23 cellular contexts compared by ENCODE assay signal in the genomic region with DNA sequence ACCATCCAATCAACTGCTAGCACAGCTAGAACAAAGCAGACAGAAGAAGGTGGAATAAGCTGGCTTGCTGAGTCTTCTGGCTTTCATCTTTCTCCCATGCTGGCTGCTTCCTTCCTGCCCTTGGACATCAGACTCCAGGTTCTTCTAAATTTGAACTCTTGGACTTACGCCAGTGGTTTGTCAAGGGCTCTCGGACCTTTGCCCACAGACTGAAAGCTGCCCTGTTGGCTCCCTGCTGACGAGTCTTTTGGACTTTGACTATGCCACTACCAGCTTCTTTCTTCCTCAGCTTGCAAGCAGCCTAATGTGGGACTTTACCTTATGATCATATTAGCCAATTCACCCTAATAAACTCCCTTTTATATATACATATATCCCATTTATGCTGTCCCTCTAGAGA.
A peak's percentile ranks its signal among the peaks of the same experiment; 100 is the strongest.
DNase-seq lines count a peak whose midpoint lies in the region; ATAC-seq, FAIRE-seq and TF ChIP-seq lines count a peak whose summit lies in the region.
"Had no signal": no experiment of that assay in that cellular context is flagged by ENCODE, and none has a peak within 500 bp of the region (broad histone marks: within the 10 kb centered on the region; RNA-seq: fewer than 3 reads in every experiment).

No MANE protein-coding gene starts in this region.

- no TSS peak for BruUV-seq in Calu3 (replicated peaks; lab: Mats Ljungman, UMichigan)

- H4K91ac ChIP-seq in trophoblast cell (ENCODE audit: low read depth, low read length): peak overlapping the region; percentile 24

- peak; percentile 61 for TF ChIP-seq RAD21 in liver (IDR thresholded peaks at IDR 0.05)

- no peaks in the 10 kb centered on the region for H3K79me2 ChIP-seq in trophoblast cell (ENCODE audit: control insufficient read depth, insufficient read depth, low read length, poor library complexity)

- H3K27ac Mint-ChIP-seq in Calu3 (ENCODE audit: unreplicated experiment): peak overlapping the region; percentile 86
- H3K27ac Mint-ChIP-seq: CD14-positive monocyte; CD4-positive, alpha-beta T cell; HFFc6 had no signal

- no peak overlapping the region for H3K23ac ChIP-seq in trophoblast cell (ENCODE audit: low read length)

- no peak overlapping the region for H2BK5ac ChIP-seq in trophoblast cell (ENCODE audit: low read depth, low read length, poor library complexity)

- no peak overlapping the region for H3K9ac ChIP-seq in liver (ENCODE audit: low read depth in 1 of 2, low read length in 2 of 2)
- no peak overlapping the region for H3K9ac ChIP-seq in trophoblast cell (ENCODE audit: low read length)
- H3K9ac ChIP-seq: BLaER1 treated with 17β-estradiol and CSF1 and Interleukin-3, amounts not matched to agents 10 nM and 100 nM had no signal

- peaks cover 15% of the 10 kb centered on the region for H3K4me1 Mint-ChIP-seq in Calu3 (ENCODE audit: low read depth, unreplicated experiment)
- H3K4me1 Mint-ChIP-seq: CD14-positive monocyte; CD8-positive, alpha-beta memory T cell had no signal

- H3K27me3 ChIP-seq in liver (ENCODE audit: control insufficient read depth in 4 of 4, insufficient read depth in 4 of 4, low read length in 3 of 4): no peaks in the 10 kb centered on the region
- H3K27me3 ChIP-seq in trophoblast cell (ENCODE audit: insufficient read depth, low read length): no peaks in the 10 kb centered on the region
- H3K27me3 ChIP-seq in upper lobe of right lung: no peaks in the 10 kb centered on the region
- H3K27me3 ChIP-seq: BE2C; BLaER1 treated with 17β-estradiol and CSF1 and Interleukin-3, amounts not matched to agents 10 nM and 100 nM had no signal

- H3K79me1 ChIP-seq in trophoblast cell (ENCODE audit: low read length): peaks cover 7% of the 10 kb centered on the region

- DNase-seq in Calu3 (no peak), trophoblast cell (no peak), NAMALWA (ENCODE audit: low spot score) (no peak), upper lobe of right lung (no peak), RCC 7860 (ENCODE audit: low spot score) (no peak)
- DNase-seq: 8988T; ACHN; AML-193; BE2C; CD4-positive, alpha-beta T cell; CD8-positive, alpha-beta memory T cell; DMS153; DND-41; GOT3; HFFc6 had no signal

- H3K27me3 Mint-ChIP-seq in Calu3 (ENCODE audit: unreplicated experiment): no peaks in the 10 kb centered on the region

- no peak overlapping the region for H3K4me2 ChIP-seq in trophoblast cell (ENCODE audit: low read length)
- H3K4me2 ChIP-seq: A549; BLaER1 treated with 17β-estradiol and CSF1 and Interleukin-3, amounts not matched to agents 10 nM and 100 nM had no signal

- H3K4me1 ChIP-seq in liver (ENCODE audit: control insufficient read depth in 4 of 4, insufficient read depth in 4 of 4, low read length in 3 of 4) (peaks cover 0 to 6% (median 4%) of the 10 kb centered on the region in 4 donors), trophoblast cell (ENCODE audit: control insufficient read depth in 1 of 2, insufficient read depth in 2 of 2, low read length in 2 of 2) (no peaks in the 10 kb centered on the region), upper lobe of right lung (no peaks in the 10 kb centered on the region)
- H3K4me1 ChIP-seq: A549; BE2C; BLaER1 treated with 17β-estradiol and CSF1 and Interleukin-3, amounts not matched to agents 10 nM and 100 nM; HAP-1 had no signal

- peak overlapping the region; percentile 57 for H3K4me3 Mint-ChIP-seq in Calu3 (ENCODE audit: low read depth, unreplicated experiment)
- H3K4me3 Mint-ChIP-seq: CD14-positive monocyte; CD4-positive, alpha-beta T cell; CD8-positive, alpha-beta memory T cell; HFFc6 had no signal

- H3K18ac ChIP-seq in trophoblast cell (ENCODE audit: low read length): no peak overlapping the region

- TF ChIP-seq CTCF in Calu3 (IDR thresholded peaks at IDR 0.05; ENCODE audit: unreplicated experiment): no peak
- no peak for TF ChIP-seq CTCF in liver (IDR thresholded peaks at IDR 0.05; ENCODE audit: low read depth, low read length, missing input control)
- TF ChIP-seq CTCF in upper lobe of right lung (IDR thresholded peaks at IDR 0.05): no peak

- 39% methylated on average over 3 of the region's 3 CpGs for WGBS in liver
- WGBS in trophoblast cell (ENCODE audit: extremely low coverage, insufficient coverage, insufficient read length): no CpG with 5 or more reads among the region's 3 CpGs

- no peak overlapping the region for H4K8ac ChIP-seq in trophoblast cell (ENCODE audit: low read depth, low read length)

- H2AK5ac ChIP-seq in trophoblast cell (ENCODE audit: low read length): no peak overlapping the region

- peak overlapping the region; percentile 52 to 61 for H3K27ac ChIP-seq in liver (ENCODE audit: low read depth in 1 of 2, low read length in 2 of 2)
- no peak overlapping the region for H3K27ac ChIP-seq in trophoblast cell (ENCODE audit: low read depth, low read length)
- no peak overlapping the region for H3K27ac ChIP-seq in upper lobe of right lung
- H3K27ac ChIP-seq: A549; BLaER1 treated with 17β-estradiol and CSF1 and Interleukin-3, amounts not matched to agents 10 nM and 100 nM had no signal

- no peak overlapping the region for H2BK120ac ChIP-seq in trophoblast cell (ENCODE audit: insufficient read depth, low read length, poor library complexity)

- H3K4me3 ChIP-seq in liver (ENCODE audit: low read depth in 1 of 3, low read length in 3 of 3): peak overlapping the region in 1 of 3 donors; percentile 17
- H3K4me3 ChIP-seq in trophoblast cell (ENCODE audit: low read depth, low read length): no peak overlapping the region
- H3K4me3 ChIP-seq in upper lobe of right lung: no peak overlapping the region
- H3K4me3 ChIP-seq: A549; BLaER1 treated with 17β-estradiol and CSF1 and Interleukin-3, amounts not matched to agents 10 nM and 100 nM; HAP-1 had no signal

- H3K9me3 Mint-ChIP-seq in Calu3 (ENCODE audit: low read depth, unreplicated experiment): peaks cover 6% of the 10 kb centered on the region
- H3K9me3 Mint-ChIP-seq: CD4-positive, alpha-beta T cell; CD8-positive, alpha-beta memory T cell; HFFc6 had no signal

- no peak overlapping the region for H3K14ac ChIP-seq in trophoblast cell (ENCODE audit: low read length)

- FAIRE-seq in RCC 7860 (lab: Jason Lieb, UNC): no peak
- FAIRE-seq: A549, G401.6, GM12892, H54 had no signal

- no peak overlapping the region for H3K4ac ChIP-seq in trophoblast cell (ENCODE audit: low read depth, low read length)

- intact Hi-C loops in Calu3 (cut with micrococcal nuclease; ENCODE audit: unreplicated experiment) (no loop called here), upper lobe of right lung (cut with DNase I) (no loop called here)

- H2AFZ ChIP-seq in trophoblast cell (ENCODE audit: insufficient read depth, low read length, poor library complexity): no peak overlapping the region

- H3K36me3 ChIP-seq in liver (ENCODE audit: control insufficient read depth in 4 of 4, insufficient read depth in 3 of 4, low read depth in 1 of 4, low read length in 3 of 4) (no peaks in the 10 kb centered on the region), trophoblast cell (ENCODE audit: control insufficient read depth in 1 of 2, insufficient read depth in 2 of 2, low read length in 2 of 2) (no peaks in the 10 kb centered on the region), upper lobe of right lung (no peaks in the 10 kb centered on the region)
- H3K36me3 ChIP-seq: BE2C; BLaER1 treated with 17β-estradiol and CSF1 and Interleukin-3, amounts not matched to agents 10 nM and 100 nM; HAP-1 had no signal

- peak overlapping the region; percentile 76 for H2BK12ac ChIP-seq in trophoblast cell (ENCODE audit: low read length)

- H4K12ac ChIP-seq in trophoblast cell (ENCODE audit: low read depth, low read length): no peak overlapping the region

- H3K9me3 ChIP-seq in liver (ENCODE audit: control insufficient read depth in 4 of 4, low read length in 3 of 4) (no peaks in the 10 kb centered on the region), trophoblast cell (ENCODE audit: insufficient read depth, low read depth, low read length) (no peaks in the 10 kb centered on the region), upper lobe of right lung (no peaks in the 10 kb centered on the region)
- H3K9me3 ChIP-seq: A549; BE2C; BLaER1 treated with 17β-estradiol and CSF1 and Interleukin-3, amounts not matched to agents 10 nM and 100 nM; HAP-1 had no signal

- peaks cover 6% of the 10 kb centered on the region for H3K36me3 Mint-ChIP-seq in Calu3 (ENCODE audit: insufficient read depth, unreplicated experiment)
- H3K36me3 Mint-ChIP-seq: CD14-positive monocyte had no signal

- CTCF ChIA-PET in Calu3 (lab: Charles Lee): no interaction called here

- ATAC-seq in upper lobe of right lung: no peak
- ATAC-seq: A549 had no signal

TF ChIP-seq in liver, 16 proteins besides CTCF, POLR2A, EP300 and RAD21 (continues in another document):
- TF ChIP-seq ZBTB33 (IDR thresholded peaks at IDR 0.05): peak; percentile 70
- peak in 1 of 2 donors; percentile 38 for TF ChIP-seq EGR1 (IDR thresholded peaks at IDR 0.05; ENCODE audit: low read depth in 2 of 2)
- peak; percentile 76 for TF ChIP-seq YY1 (IDR thresholded peaks at IDR 0.05)
- TF ChIP-seq, protein P1, sequence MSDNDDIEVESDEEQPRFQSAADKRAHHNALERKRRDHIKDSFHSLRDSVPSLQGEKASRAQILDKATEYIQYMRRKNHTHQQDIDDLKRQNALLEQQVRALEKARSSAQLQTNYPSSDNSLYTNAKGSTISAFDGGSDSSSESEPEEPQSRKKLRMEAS (IDR thresholded peaks at IDR 0.05): peak; percentile 83
- peak in 1 of 2 donors; percentile 44 for TF ChIP-seq GABPA (IDR thresholded peaks at IDR 0.05 in 1 of 2, conservative IDR thresholded peaks at IDR 0.05 in 1 of 2)
- TF ChIP-seq FOXA2 (IDR thresholded peaks at IDR 0.05): no peak

Comparison
In these comparisons a context has a peak if more than half of its experiments do, and no peak if none do; other contexts are left out.
1. H3K27ac ChIP-seq: peak in liver (2 of 2); none in trophoblast cell (single experiment) and upper lobe of right lung (single experiment).